19 cellular contexts compared by ENCODE assay signal in the genomic region with DNA sequence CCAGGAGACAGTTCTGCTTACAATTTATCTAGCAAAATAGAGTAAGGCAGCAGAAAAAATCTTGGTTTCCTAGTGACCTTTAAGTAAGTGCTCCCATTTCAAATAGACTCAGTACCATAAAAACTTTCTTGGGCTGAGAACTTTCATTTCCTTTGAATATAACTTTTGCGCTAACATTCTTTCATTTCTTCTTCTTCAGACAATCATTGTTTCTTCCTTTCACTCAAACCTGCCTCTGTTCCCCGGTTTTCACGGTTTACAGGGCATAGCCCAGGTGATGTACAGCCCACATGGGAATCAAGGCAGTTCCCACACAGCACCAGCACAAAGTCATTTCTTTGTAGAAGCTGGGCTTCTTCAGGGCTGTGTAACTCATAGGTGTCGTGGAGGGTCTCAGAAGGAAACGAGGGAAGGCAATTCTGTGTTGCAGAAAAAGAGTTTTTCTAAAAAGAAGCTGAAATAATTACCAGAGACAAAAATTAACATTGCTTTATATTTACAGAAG.
"Had no signal": no experiment of that assay in that cellular context is flagged by ENCODE, and none has a peak within 500 bp of the region (broad histone marks: within the 10 kb centered on the region; RNA-seq: fewer than 3 reads in every experiment).

No MANE protein-coding gene starts in this region.

- H3K9me3 ChIP-seq: breast epithelium, ovary, psoas muscle, thyroid gland had no signal

- ATAC-seq: activated CD4-positive, alpha-beta T cell treated with anti-CD3 and anti-CD28 coated beads for 36 hours; left cardiac atrium; psoas muscle had no signal

- H3K36me3 ChIP-seq: breast epithelium, ovary, right atrium auricular region, thyroid gland had no signal

- DNase-seq: activated B cell treated with CpG ODN at 0.5 μM for 24 hours; activated CD4-positive, alpha-beta T cell treated with anti-CD3 and anti-CD28 coated beads for 36 hours; activated CD4-positive, alpha-beta T cell treated with anti-CD3 and anti-CD28 coated beads, Interleukin-2, amount 50 U/mL, for 48 hours; activated naive CD4-positive, alpha-beta T cell treated with Interleukin-2 at 50 U/mL for 16 hours; activated naive CD8-positive, alpha-beta T cell treated with anti-CD3 and anti-CD28 coated beads for 36 hours; activated T-cell treated with anti-CD3 and anti-CD28 coated beads, Interleukin-2, amount 50 U/mL, for 48 hours; amniotic stem cell; effector memory CD4-positive, alpha-beta T cell; glutamatergic neuron; left cardiac atrium; mesendoderm; naive B cell; ovary; psoas muscle; stimulated activated CD4-positive, alpha-beta T cell treated with anti-CD3 and anti-CD28 coated beads, Interleukin-4, amount 100 ng/mL, for 4 hours; T1000; thyroid gland had no signal

- H3K4me3 ChIP-seq: breast epithelium, ovary, psoas muscle, right atrium auricular region, thyroid gland had no signal

- H3K27ac ChIP-seq: breast epithelium, ovary, psoas muscle, right atrium auricular region, thyroid gland had no signal

- H3K27me3 ChIP-seq: breast epithelium, ovary, right atrium auricular region, thyroid gland had no signal

- H3K4me1 ChIP-seq: breast epithelium, right atrium auricular region, thyroid gland had no signal
